In the genomic region with DNA sequence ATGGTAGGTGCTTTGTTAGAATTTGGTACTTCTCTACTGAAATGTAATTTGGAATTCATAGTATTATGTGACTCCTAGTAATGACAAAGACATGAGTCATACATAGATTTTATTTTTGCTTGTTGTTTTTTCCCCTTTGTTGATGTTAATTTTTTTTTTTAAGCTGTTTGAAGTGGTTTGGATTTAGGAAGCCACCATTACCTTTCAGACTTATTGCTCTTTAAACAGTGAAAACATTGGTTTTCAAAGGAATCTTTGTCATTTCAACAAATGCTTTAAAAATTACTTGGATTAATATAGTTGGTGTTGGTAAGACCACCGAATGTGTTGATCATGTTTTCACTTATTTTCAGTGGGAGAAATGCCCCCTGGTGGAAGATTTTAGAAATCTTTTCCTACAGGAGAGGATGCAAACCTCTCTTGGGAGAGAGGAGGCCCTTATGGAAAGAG, we compare ENCODE assay signal across 10 cellular contexts.
DNase-seq lines count a peak whose midpoint lies in the region; ATAC-seq and TF ChIP-seq lines count a peak whose summit lies in the region.
"Had no signal": no experiment of that assay in that cellular context is flagged by ENCODE, and none has a peak within 500 bp of the region (broad histone marks: within the 10 kb centered on the region; RNA-seq: fewer than 3 reads in every experiment).

No MANE protein-coding gene starts in this region.

- no peak overlapping the region for H3K4me3 Mint-ChIP-seq in HFFc6
- no peak overlapping the region for H3K4me3 Mint-ChIP-seq in activated CD4-positive, alpha-beta T cell treated with anti-CD3 and anti-CD28 coated beads for 36 hours
- no peak overlapping the region for H3K4me3 Mint-ChIP-seq in activated CD4-positive, alpha-beta memory T cell treated with anti-CD3 and anti-CD28 coated beads, Interleukin-2, amount 10 ng/mL, durations not matched to agents 7 days and 5 days

- H3K4me3 ChIP-seq in WERI-Rb-1 (ENCODE audit: low read depth, low read length) (no peak overlapping the region), right lobe of liver (no peak overlapping the region)

- H3K27ac ChIP-seq in WERI-Rb-1 (peak overlapping the region; percentile 11; the same call in 1 of the 2 replicates), right lobe of liver (no peak overlapping the region)
- H3K27ac ChIP-seq: VCaP had no signal

- H3K9me3 ChIP-seq in WERI-Rb-1 (ENCODE audit: severe bottlenecking), result peaks cover 6% of the 10 kb centered on the region
- peaks cover 0 to 10% (median 0%) of the 10 kb centered on the region in 4 donors for H3K9me3 ChIP-seq in right lobe of liver

- ATAC-seq in right lobe of liver (no peak), HG02763 (IDR thresholded peaks at IDR 0.05; ENCODE audit: unreplicated experiment) (no peak)
- no peak for ATAC-seq in activated CD4-positive, alpha-beta T cell treated with anti-CD3 and anti-CD28 coated beads for 36 hours

- H3K4me1 ChIP-seq in right lobe of liver, result no peaks in the 10 kb centered on the region

- intact Hi-C loops in right lobe of liver (cut with DNase I), result no loop called here
- intact Hi-C loops in activated CD4-positive, alpha-beta T cell treated with anti-CD3 and anti-CD28 coated beads for 36 hours (cut with DNase I, micrococcal nuclease), result no loop called here

- peaks cover 21% of the 10 kb centered on the region for H3K9me3 Mint-ChIP-seq in HFFc6
- H3K9me3 Mint-ChIP-seq in activated CD4-positive, alpha-beta T cell treated with anti-CD3 and anti-CD28 coated beads for 36 hours (ENCODE audit: low read depth), result peaks cover 9% of the 10 kb centered on the region
- H3K9me3 Mint-ChIP-seq in activated CD4-positive, alpha-beta memory T cell treated with anti-CD3 and anti-CD28 coated beads, Interleukin-2, amount 10 ng/mL, durations not matched to agents 7 days and 5 days, result peaks cover 8% of the 10 kb centered on the region

- peaks cover 56% of the 10 kb centered on the region for H3K4me1 Mint-ChIP-seq in HFFc6 (ENCODE audit: low read depth)
- H3K4me1 Mint-ChIP-seq in activated CD4-positive, alpha-beta T cell treated with anti-CD3 and anti-CD28 coated beads for 36 hours, result no peaks in the 10 kb centered on the region
- no peaks in the 10 kb centered on the region for H3K4me1 Mint-ChIP-seq in activated CD4-positive, alpha-beta memory T cell treated with anti-CD3 and anti-CD28 coated beads, Interleukin-2, amount 10 ng/mL, durations not matched to agents 7 days and 5 days

- CTCF ChIA-PET in activated CD4-positive, alpha-beta T cell treated with anti-CD3 and anti-CD28 coated beads for 36 hours (lab: Charles Lee), result interaction anchor here (2.0 kb wide), 1 partner anchor 13 kb away, joined by 6 read pairs; no protein-coding TSS in a partner anchor
- CTCF ChIA-PET in activated CD4-positive, alpha-beta memory T cell treated with anti-CD3 and anti-CD28 coated beads, Interleukin-2, amount 10 ng/mL, durations not matched to agents 7 days and 5 days (lab: Charles Lee), result interaction anchor here (1.0 to 1.2 kb wide), 2 partner anchors 37 to 61 kb away, joined by 3 read pairs; no protein-coding TSS in a partner anchor

- TF ChIP-seq CTCF in HFFc6 (IDR thresholded peaks at IDR 0.05), result peak; percentile 83
- TF ChIP-seq CTCF in WERI-Rb-1 (IDR thresholded peaks at IDR 0.05; ENCODE audit: low read depth, low read length), result 0 out of 2 replicates have a peak, but pooled peaks have one; percentile 14
- peak; percentile 19 to 39 (median 26) for TF ChIP-seq CTCF in right lobe of liver (IDR thresholded peaks at IDR 0.05)

- H3K27me3 Mint-ChIP-seq in HFFc6 (ENCODE audit: insufficient read depth), result no peaks in the 10 kb centered on the region
- H3K27me3 Mint-ChIP-seq in activated CD4-positive, alpha-beta T cell treated with anti-CD3 and anti-CD28 coated beads for 36 hours, result peaks cover 16% of the 10 kb centered on the region
- H3K27me3 Mint-ChIP-seq in activated CD4-positive, alpha-beta memory T cell treated with anti-CD3 and anti-CD28 coated beads, Interleukin-2, amount 10 ng/mL, durations not matched to agents 7 days and 5 days, result peaks cover 46% of the 10 kb centered on the region

- no peaks in the 10 kb centered on the region for H3K27me3 ChIP-seq in WERI-Rb-1 (ENCODE audit: insufficient read depth, low read depth, severe bottlenecking)
- H3K27me3 ChIP-seq in right lobe of liver, result no peaks in the 10 kb centered on the region

- H3K36me3 Mint-ChIP-seq in HFFc6 (ENCODE audit: low read depth), result peaks cover 21% of the 10 kb centered on the region
- peaks cover 5% of the 10 kb centered on the region for H3K36me3 Mint-ChIP-seq in activated CD4-positive, alpha-beta T cell treated with anti-CD3 and anti-CD28 coated beads for 36 hours (ENCODE audit: low read depth)
- peaks cover 3% of the 10 kb centered on the region for H3K36me3 Mint-ChIP-seq in activated CD4-positive, alpha-beta memory T cell treated with anti-CD3 and anti-CD28 coated beads, Interleukin-2, amount 10 ng/mL, durations not matched to agents 7 days and 5 days (ENCODE audit: low read depth)

- H3K36me3 ChIP-seq in WERI-Rb-1 (no peaks in the 10 kb centered on the region), right lobe of liver (no peaks in the 10 kb centered on the region)

- peak; percentile 16 for DNase-seq in COR-L47 (lab: John Stamatoyannopoulos, UW)
- peak; percentile 34 for DNase-seq in HFFc6
- no peak for DNase-seq in WERI-Rb-1
- DNase-seq in right lobe of liver, result no peak
- DNase-seq in activated CD4-positive, alpha-beta T cell treated with anti-CD3 and anti-CD28 coated beads for 36 hours, result no peak
- DNase-seq in activated CD4-positive, CD25-positive, alpha-beta regulatory T cell treated with anti-CD3 and anti-CD28 coated beads, Interleukin-2, amount 50 U/mL, for 72 hours, result no peak
- no peak for DNase-seq in activated CD4-positive, alpha-beta memory T cell treated with anti-CD3 and anti-CD28 coated beads, Interleukin-2, amount 10 ng/mL, durations not matched to agents 7 days and 5 days
- DNase-seq: NCI-H1048 had no signal

- POLR2A ChIA-PET in activated CD4-positive, alpha-beta T cell treated with anti-CD3 and anti-CD28 coated beads for 36 hours (lab: Charles Lee), result no interaction called here
- POLR2A ChIA-PET in activated CD4-positive, alpha-beta memory T cell treated with anti-CD3 and anti-CD28 coated beads, Interleukin-2, amount 10 ng/mL, durations not matched to agents 7 days and 5 days (lab: Charles Lee), result no interaction called here

- WGBS in right lobe of liver (ENCODE audit: insufficient coverage, low coverage, low lambda C conversion rate, missing lambda C conversion rate), result 23% methylated on average over 1 of the region's 1 CpG

- peak overlapping the region; percentile 52; the same call in 1 of the 2 replicates for H3K27ac Mint-ChIP-seq in HFFc6
- H3K27ac Mint-ChIP-seq in activated CD4-positive, alpha-beta T cell treated with anti-CD3 and anti-CD28 coated beads for 36 hours, result no peak overlapping the region
- no peak overlapping the region for H3K27ac Mint-ChIP-seq in activated CD4-positive, alpha-beta memory T cell treated with anti-CD3 and anti-CD28 coated beads, Interleukin-2, amount 10 ng/mL, durations not matched to agents 7 days and 5 days

- no peak for TF ChIP-seq POLR2A in right lobe of liver (IDR thresholded peaks at IDR 0.05)

Comparison
In these comparisons a context has a peak if more than half of its experiments do, and no peak if none do; other contexts are left out.
1. DNase-seq: peak in COR-L47 (single experiment) and HFFc6 (single experiment); none in WERI-Rb-1 (single experiment), right lobe of liver (0 of 3), activated CD4-positive, alpha-beta T cell treated with anti-CD3 and anti-CD28 coated beads for 36 hours (single experiment), activated CD4-positive, CD25-positive, alpha-beta regulatory T cell treated with anti-CD3 and anti-CD28 coated beads, Interleukin-2, amount 50 U/mL, for 72 hours (single experiment) and activated CD4-positive, alpha-beta memory T cell treated with anti-CD3 and anti-CD28 coated beads, Interleukin-2, amount 10 ng/mL, durations not matched to agents 7 days and 5 days (single experiment).
2. CTCF ChIP-seq: peak in every context shown above with its lines; median percentile 83 in HFFc6; 26 in right lobe of liver; 14 in WERI-Rb-1.